9 cellular contexts compared by ENCODE assay signal in the genomic region with DNA sequence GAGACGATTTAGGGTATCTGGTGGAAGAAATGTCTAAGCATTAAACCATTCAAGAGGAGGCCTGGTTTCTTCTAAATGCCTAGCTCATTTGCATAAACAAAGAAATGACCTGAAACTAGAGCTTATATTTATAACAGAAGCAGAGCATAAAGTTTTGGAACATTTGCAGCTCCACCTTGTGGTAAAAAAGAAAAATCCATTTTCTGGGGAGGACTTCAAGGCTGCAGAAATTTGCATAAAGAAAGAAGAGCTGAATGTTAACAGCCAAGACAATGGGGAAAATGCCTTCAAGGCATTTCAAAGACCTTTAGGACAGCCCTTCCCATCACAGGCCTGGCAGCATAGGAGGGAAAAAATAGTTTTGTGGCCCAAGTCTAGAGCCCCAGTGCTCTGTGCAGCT.
DNase-seq lines count a peak whose midpoint lies in the region; TF ChIP-seq lines count a peak whose summit lies in the region.
"Had no signal": no experiment of that assay in that cellular context is flagged by ENCODE, and none has a peak within 500 bp of the region (broad histone marks: within the 10 kb centered on the region; RNA-seq: fewer than 3 reads in every experiment).

No MANE protein-coding gene starts in this region.

- no peak overlapping the region for H3K9ac ChIP-seq in GM23248

- H3K27me3 ChIP-seq in GM23248 (replicated peaks; ENCODE audit: insufficient read depth) (no peaks in the 10 kb centered on the region), sigmoid colon (no peaks in the 10 kb centered on the region), ascending aorta (no peaks in the 10 kb centered on the region)

- H3K79me2 ChIP-seq in GM23248 (ENCODE audit: insufficient read depth) = no peaks in the 10 kb centered on the region

- TF ChIP-seq CTCF in NB4 (IDR thresholded peaks at IDR 0.05; ENCODE audit: low read depth, low read length) = no peak
- TF ChIP-seq CTCF in coronary artery (IDR thresholded peaks at IDR 0.05) = peak; percentile 20
- TF ChIP-seq CTCF in sigmoid colon (IDR thresholded peaks at IDR 0.05) = peak in 3 of 4 experiments; percentile 7 to 34 (median 27)
- TF ChIP-seq CTCF in ascending aorta (IDR thresholded peaks at IDR 0.05) = peak in 1 of 3 experiments; percentile 29

- H3K36me3 ChIP-seq in GM23248 (ENCODE audit: low read depth) (no peaks in the 10 kb centered on the region), sigmoid colon (no peaks in the 10 kb centered on the region), ascending aorta (no peaks in the 10 kb centered on the region)

- H2AFZ ChIP-seq in GM23248 = no peak overlapping the region

- intact Hi-C loops in sigmoid colon (cut with DNase I) = loop anchor here (10.0 kb wide), 1 partner anchor 1871 kb away; no protein-coding TSS in a partner anchor
- intact Hi-C loops in ascending aorta (cut with DNase I) = no loop called here

- no peak for TF ChIP-seq POLR2A in NB4 (IDR thresholded peaks at IDR 0.05; ENCODE audit: extremely low read depth, insufficient read length)
- no peak for TF ChIP-seq POLR2A in sigmoid colon (IDR thresholded peaks at IDR 0.05)

- H3F3A ChIP-seq in GM23248 (ENCODE audit: insufficient read depth) = no peaks in the 10 kb centered on the region

- H3K4me2 ChIP-seq in GM23248 (ENCODE audit: unreplicated experiment) = no peak overlapping the region

- H3K4me1 ChIP-seq in GM23248 (ENCODE audit: insufficient read depth) = no peaks in the 10 kb centered on the region
- no peaks in the 10 kb centered on the region for H3K4me1 ChIP-seq in sigmoid colon
- H3K4me1 ChIP-seq in ascending aorta = no peaks in the 10 kb centered on the region

- H3K9me2 ChIP-seq in GM23248 (ENCODE audit: insufficient read depth) = no peaks in the 10 kb centered on the region

- peak; percentile 31 for DNase-seq in GM23248
- peak; percentile 81 for DNase-seq in NB4 (ENCODE audit: low read depth)
- no peak for DNase-seq in coronary artery (ENCODE audit: low spot score)
- no peak for DNase-seq in sigmoid colon
- DNase-seq in stimulated activated CD4-positive, alpha-beta T cell treated with anti-CD3 and anti-CD28 coated beads, Interleukin-1b, Interleukin-23, amount 100 ng/mL, for 48 hours = no peak
- DNase-seq in NOMO-1 treated with DMSO at 0.1 percent for 48 hours (lab: John Stamatoyannopoulos, UW; ENCODE audit: unreplicated experiment) = no peak
- no peak for DNase-seq in ascending aorta (ENCODE audit: low spot score in 2 of 2)
- DNase-seq: activated effector memory CD4-positive, alpha-beta T cell treated with Interleukin-2 at 50 U/mL for 16 hours; NCI-H2029 treated with DMSO at 0.1 percent for 48 hours had no signal

- H3K4me3 ChIP-seq in GM23248 (no peak overlapping the region), NB4 (ENCODE audit: low read depth, low read length) (no peak overlapping the region), coronary artery (no peak overlapping the region), sigmoid colon (no peak overlapping the region), ascending aorta (no peak overlapping the region)

- no peak for TF ChIP-seq EP300 in sigmoid colon (IDR thresholded peaks at IDR 0.05)

- no peak overlapping the region for H3K27ac ChIP-seq in GM23248
- H3K27ac ChIP-seq in coronary artery = no peak overlapping the region
- H3K27ac ChIP-seq in sigmoid colon = no peak overlapping the region
- H3K27ac ChIP-seq in ascending aorta = no peak overlapping the region

- no peaks in the 10 kb centered on the region for H4K20me1 ChIP-seq in GM23248 (ENCODE audit: insufficient read depth)

- in situ Hi-C loops in GM23248 (cut with MboI) = no loop called here

- 5 to 9% methylated on average over 1 of the region's 1 CpG for WGBS in GM23248 (ENCODE audit: low coverage in 1 of 2, low lambda C conversion rate in 2 of 2, missing lambda C conversion rate in 2 of 2), 2 experiments
- 48 to 61% methylated on average over 1 of the region's 1 CpG for WGBS in sigmoid colon, 2 donors

- H3K9me3 ChIP-seq in GM23248 (ENCODE audit: low read depth) (no peaks in the 10 kb centered on the region), sigmoid colon (peaks cover 0 to 3% (median 0%) of the 10 kb centered on the region in 4 donors), ascending aorta (no peaks in the 10 kb centered on the region)

Comparison
In these comparisons a context has a peak if more than half of its experiments do, and no peak if none do; other contexts are left out.
1. DNase-seq: peak in GM23248 (single experiment) and NB4 (single experiment); none in coronary artery (single experiment), sigmoid colon (single experiment), stimulated activated CD4-positive, alpha-beta T cell treated with anti-CD3 and anti-CD28 coated beads, Interleukin-1b, Interleukin-23, amount 100 ng/mL, for 48 hours (single experiment), NOMO-1 treated with DMSO at 0.1 percent for 48 hours (single experiment) and ascending aorta (0 of 2).